Comparison of ENCODE assay signal across 21 cellular contexts in genomic region chr7:27973625-27974024, GRCh38.
DNase-seq lines count a peak whose midpoint lies in the region; ATAC-seq and TF ChIP-seq lines count a peak whose summit lies in the region.
"Had no signal": no experiment of that assay in that cellular context is flagged by ENCODE, and none has a peak within 500 bp of the region (broad histone marks: within the 10 kb centered on the region; RNA-seq: fewer than 3 reads in every experiment).

No MANE protein-coding gene starts in this region.

- H3K14ac ChIP-seq in IMR-90 (replicated peaks; ENCODE audit: low read depth, low read length): no peak overlapping the region

- no peak for DNase-seq in CD4-positive, CD25-positive, alpha-beta regulatory T cell
- no peak for DNase-seq in IMR-90
- peak; percentile 15 to 49 for DNase-seq in hippocampal formation (lab: John Stamatoyannopoulos, UW)
- peak; percentile 48 for DNase-seq in putamen (ENCODE audit: low spot score)
- DNase-seq in occipital lobe (lab: John Stamatoyannopoulos, UW): no peak
- no peak for DNase-seq in NCI-H2227 treated with DMSO at 0.1 percent for 48 hours (lab: John Stamatoyannopoulos, UW)
- DNase-seq in left lung: no peak
- DNase-seq: BE2C, Caco-2, H9, NCI-H1048, NCI-H1417, NCI-H1694, NCI-H2029 treated with DMSO at 0.1 percent for 48 hours, NCI-H526 treated with DMSO at 0.1 percent for 48 hours, SHP77 treated with DMSO at 0.1 percent for 48 hours had no signal

- H2AK9ac ChIP-seq in IMR-90 (replicated peaks; ENCODE audit: low read depth, low read length, poor library complexity): no peak overlapping the region

- H3K9me3 ChIP-seq in CD4-positive, CD25-positive, alpha-beta regulatory T cell (ENCODE audit: control insufficient read depth in 2 of 2, low read length in 2 of 2): peaks cover 0 to 3% of the 10 kb centered on the region in 2 experiments
- H3K9me3 ChIP-seq in IMR-90 (ENCODE audit: control insufficient read depth, insufficient read depth, low read length): no peaks in the 10 kb centered on the region
- no peaks in the 10 kb centered on the region for H3K9me3 ChIP-seq in left lung
- H3K9me3 ChIP-seq: BE2C, Caco-2 had no signal

- H4K91ac ChIP-seq in IMR-90 (ENCODE audit: insufficient read depth, low read depth, low read length): no peak overlapping the region

- no peak for TF ChIP-seq CTCF in IMR-90 (conservative IDR thresholded peaks at IDR 0.05; ENCODE audit: low read depth, low read length)
- no peak for TF ChIP-seq CTCF in left lung (IDR thresholded peaks at IDR 0.05)

- H3K27ac Mint-ChIP-seq in CD4-positive, CD25-positive, alpha-beta regulatory T cell: peak overlapping the region in 2 of 3 donors; percentile 1 to 63
- H3K27ac Mint-ChIP-seq: GM23338, H9 had no signal

- intact Hi-C loops in IMR-90 (cut with micrococcal nuclease) (no loop called here), left lung (cut with DNase I) (no loop called here)

- H3K9ac ChIP-seq in IMR-90 (ENCODE audit: low read depth, low read length): no peak overlapping the region
- H3K9ac ChIP-seq: KMS-11 had no signal

- ATAC-seq in CD4-positive, CD25-positive, alpha-beta regulatory T cell (ENCODE audit: low read depth in 2 of 2): no peak
- ATAC-seq in IMR-90 (ENCODE audit: low read depth): no peak
- ATAC-seq in GM21786 (IDR thresholded peaks at IDR 0.05; ENCODE audit: unreplicated experiment): no peak
- no peak for ATAC-seq in left lung
- ATAC-seq: GM23338, Panc1 had no signal

- no peak overlapping the region for H4K5ac ChIP-seq in IMR-90 (ENCODE audit: low read depth, low read length)

- H3K4me3 Mint-ChIP-seq in CD4-positive, CD25-positive, alpha-beta regulatory T cell: peak overlapping the region in 2 of 4 donors; percentile 56 to 72
- H3K4me3 Mint-ChIP-seq: CD14-positive monocyte, GM23338, H9 had no signal

- H3K79me1 ChIP-seq in IMR-90 (ENCODE audit: low read depth in 1 of 2, low read length in 2 of 2): peaks cover 16 to 40% of the 10 kb centered on the region in 2 experiments; a peak in 3 of 4 replicates

- H2BK15ac ChIP-seq in IMR-90 (ENCODE audit: low read depth, low read length): no peak overlapping the region

- H3K27me3 Mint-ChIP-seq in CD4-positive, CD25-positive, alpha-beta regulatory T cell: no peaks in the 10 kb centered on the region

- H3K4me2 ChIP-seq in IMR-90 (ENCODE audit: low read depth, low read length): no peak overlapping the region
- H3K4me2 ChIP-seq: GM23338, KMS-11 had no signal

- no TSS peak for BruUV-seq in IMR-90 (replicated peaks; lab: Mats Ljungman, UMichigan)

- no peak for TF ChIP-seq RAD21 in IMR-90 (IDR thresholded peaks at IDR 0.05; ENCODE audit: low read length)

- no CpG with 5 or more reads among the region's 3 CpGs for WGBS in IMR-90 (ENCODE audit: extremely low coverage in 2 of 2, insufficient read length in 1 of 2), 2 experiments

- dilution Hi-C loops in IMR-90 (cut with HindIII; ENCODE audit: low sequenced_read_pairs, unreplicated experiment): no loop called here

- no peaks in the 10 kb centered on the region for H3K27me3 ChIP-seq in CD4-positive, CD25-positive, alpha-beta regulatory T cell (ENCODE audit: control insufficient read depth, insufficient read depth, low read length)
- H3K27me3 ChIP-seq in IMR-90 (ENCODE audit: control insufficient read depth, insufficient read depth, low read length) (no peaks in the 10 kb centered on the region), left lung (no peaks in the 10 kb centered on the region)
- H3K27me3 ChIP-seq: BE2C had no signal

- 0 out of 2 replicates have a peak overlapping the region, but pooled peaks have one; percentile 32 for H3K23ac ChIP-seq in IMR-90 (ENCODE audit: low read depth, low read length)

- H3K27ac ChIP-seq in CD4-positive, CD25-positive, alpha-beta regulatory T cell (ENCODE audit: insufficient read depth, low read length, poor library complexity, severe bottlenecking): no peak overlapping the region
- H3K27ac ChIP-seq in IMR-90 (ENCODE audit: insufficient read depth, low read length) (no peak overlapping the region), left lung (no peak overlapping the region)
- H3K27ac ChIP-seq: KMS-11 had no signal

- no peak overlapping the region for H2BK20ac ChIP-seq in IMR-90 (ENCODE audit: low read depth, low read length)

- H4K20me1 ChIP-seq in IMR-90 (ENCODE audit: insufficient read depth, low read length): peaks cover 13% of the 10 kb centered on the region; the same call in 1 of the 2 replicates

- no peak for TF ChIP-seq POLR2A in IMR-90 (IDR thresholded peaks at IDR 0.05; ENCODE audit: low read depth, low read length)

- CTCF ChIA-PET in IMR-90 (lab: Yijun Ruan, JAX): no interaction called here

- no peak overlapping the region for H2AK5ac ChIP-seq in IMR-90 (ENCODE audit: low read depth, low read length)

- H3K18ac ChIP-seq in IMR-90 (ENCODE audit: low read depth, low read length): no peak overlapping the region

- H2BK120ac ChIP-seq in IMR-90 (ENCODE audit: low read depth, low read length): no peak overlapping the region

- H3K36me3 Mint-ChIP-seq in CD4-positive, CD25-positive, alpha-beta regulatory T cell: peaks cover 12% of the 10 kb centered on the region

- peaks cover 17% of the 10 kb centered on the region for H3K4me1 ChIP-seq in CD4-positive, CD25-positive, alpha-beta regulatory T cell (ENCODE audit: control insufficient read depth, insufficient read depth, low read length, poor library complexity, severe bottlenecking)
- H3K4me1 ChIP-seq in IMR-90 (ENCODE audit: control insufficient read depth, insufficient read depth, low read length) (no peaks in the 10 kb centered on the region), left lung (no peaks in the 10 kb centered on the region)
- H3K4me1 ChIP-seq: Caco-2 had no signal

- H4K8ac ChIP-seq in IMR-90 (ENCODE audit: low read depth in 2 of 2, low read length in 2 of 2): no peak overlapping the region

- H3K9me1 ChIP-seq in IMR-90 (ENCODE audit: insufficient read depth, low read length): peaks cover 8% of the 10 kb centered on the region

- POLR2A ChIA-PET in IMR-90 (lab: Charles Lee; ENCODE audit: unreplicated experiment): no interaction called here

- H3K9me3 Mint-ChIP-seq in CD4-positive, CD25-positive, alpha-beta regulatory T cell: peaks cover 0 to 12% (median 8%) of the 10 kb centered on the region in 7 donors
- H3K9me3 Mint-ChIP-seq: GM23338, H9 had no signal

- no peak overlapping the region for H2AFZ ChIP-seq in IMR-90 (replicated peaks; ENCODE audit: low read length, poor library complexity)
- H2AFZ ChIP-seq: GM23338 had no signal

- H2BK5ac ChIP-seq in IMR-90 (ENCODE audit: low read depth, low read length, poor library complexity, severe bottlenecking): no peak overlapping the region

- no peak overlapping the region for H3K56ac ChIP-seq in IMR-90 (ENCODE audit: extremely low read depth, insufficient read depth, low read length)

- no peaks in the 10 kb centered on the region for H3K36me3 ChIP-seq in CD4-positive, CD25-positive, alpha-beta regulatory T cell (ENCODE audit: control insufficient read depth, insufficient read depth, low read length)
- H3K36me3 ChIP-seq in IMR-90 (ENCODE audit: control insufficient read depth, insufficient read depth, low read length) (peaks cover 2% of the 10 kb centered on the region; the same call in 1 of the 2 replicates), left lung (no peaks in the 10 kb centered on the region)
- H3K36me3 ChIP-seq: BE2C had no signal

- in situ Hi-C loops in IMR-90 (cut with MboI; ENCODE audit: low sequenced_read_pairs): no loop called here

- H3K4ac ChIP-seq in IMR-90 (ENCODE audit: low read depth, low read length): no peak overlapping the region

- H3K4me3 ChIP-seq in CD4-positive, CD25-positive, alpha-beta regulatory T cell (ENCODE audit: low read depth, low read length): no peak overlapping the region
- H3K4me3 ChIP-seq in IMR-90 (ENCODE audit: insufficient read depth, low read depth, low read length) (no peak overlapping the region), left lung (no peak overlapping the region)
- H3K4me3 ChIP-seq: GM23338 had no signal

- H3K4me1 Mint-ChIP-seq in CD4-positive, CD25-positive, alpha-beta regulatory T cell: peaks cover 32 to 62% (median 43%) of the 10 kb centered on the region in 4 donors
- H3K4me1 Mint-ChIP-seq: GM23338, H9 had no signal

TF ChIP-seq in IMR-90, 13 proteins besides CTCF, POLR2A, EP300 and RAD21:
- TF ChIP-seq CEBPB (IDR thresholded peaks at IDR 0.05; ENCODE audit: low read depth, low read length) (no peak), RCOR1 (IDR thresholded peaks at IDR 0.05; ENCODE audit: insufficient replicate concordance, low read length) (no peak), RFX5 (IDR thresholded peaks at IDR 0.05; ENCODE audit: low read depth, low read length) (no peak), NFE2L2 (IDR thresholded peaks at IDR 0.05; ENCODE audit: low read depth, low read length) (no peak), BHLHE40 (IDR thresholded peaks at IDR 0.05; ENCODE audit: low read depth, low read length) (no peak), ELK1 (IDR thresholded peaks at IDR 0.05; ENCODE audit: borderline replicate concordance, low read depth, low read length) (no peak), USF2 (IDR thresholded peaks at IDR 0.05; ENCODE audit: low read depth, low read length) (no peak), MAZ (IDR thresholded peaks at IDR 0.05; ENCODE audit: borderline replicate concordance, low read depth, low read length) (no peak), SMC3 (IDR thresholded peaks at IDR 0.05; ENCODE audit: low read depth, low read length) (no peak), MXI1 (IDR thresholded peaks at IDR 0.05; ENCODE audit: borderline replicate concordance, low read depth, low read length) (no peak), MAFK (IDR thresholded peaks at IDR 0.05; ENCODE audit: low read depth, low read length) (no peak), CHD1 (IDR thresholded peaks at IDR 0.05; ENCODE audit: low read depth, low read length) (no peak), FOS (IDR thresholded peaks at IDR 0.05; ENCODE audit: low read depth, low read length) (no peak)

Comparison
In these comparisons a context has a peak if more than half of its experiments do, and no peak if none do; other contexts are left out.
1. DNase-seq: peak in hippocampal formation (2 of 2) and putamen (single experiment); none in CD4-positive, CD25-positive, alpha-beta regulatory T cell (0 of 3), IMR-90 (single experiment), occipital lobe (single experiment), NCI-H2227 treated with DMSO at 0.1 percent for 48 hours (single experiment) and left lung (0 of 2).